ENCODE assay signal across 13 cellular contexts in genomic region chr17:66712453-66712852, GRCh38.
DNase-seq lines count a peak whose midpoint lies in the region; ATAC-seq, FAIRE-seq and TF ChIP-seq lines count a peak whose summit lies in the region.
"Had no signal": no experiment of that assay in that cellular context is flagged by ENCODE, and none has a peak within 500 bp of the region (broad histone marks: within the 10 kb centered on the region; RNA-seq: fewer than 3 reads in every experiment).

No MANE protein-coding gene starts in this region.

- H3K4me3 ChIP-seq in mucosa of stomach (ENCODE audit: low read length): no peak overlapping the region
- H3K4me3 ChIP-seq in sigmoid colon: no peak overlapping the region

- DNase-seq in GM18507 (ENCODE audit: extremely low spot score, insufficient read length, low read depth) (no peak), sigmoid colon (no peak), ecto neural progenitor cell (ENCODE audit: low spot score) (no peak)
- no peak for DNase-seq in activated naive CD8-positive, alpha-beta T cell treated with anti-CD3 and anti-CD28 coated beads, Interleukin-2, amount 10 ng/mL, durations not matched to agents 7 days and 5 days
- DNase-seq: activated CD4-positive, alpha-beta T cell treated with anti-CD3 and anti-CD28 coated beads for 48 hours; activated gamma-delta T cell; hypothalamus; stimulated activated CD4-positive, alpha-beta T cell treated with anti-CD3 and anti-CD28 coated beads, Interleukin-1b, Interleukin-23, amount 100 ng/mL, for 48 hours had no signal

- H3K9me3 Mint-ChIP-seq in activated naive CD8-positive, alpha-beta T cell treated with anti-CD3 and anti-CD28 coated beads, Interleukin-2, amount 10 ng/mL, durations not matched to agents 7 days and 5 days: no peaks in the 10 kb centered on the region

- no peaks in the 10 kb centered on the region for H3K27me3 Mint-ChIP-seq in activated naive CD8-positive, alpha-beta T cell treated with anti-CD3 and anti-CD28 coated beads, Interleukin-2, amount 10 ng/mL, durations not matched to agents 7 days and 5 days

- H3K27ac ChIP-seq in 22Rv1 (peak overlapping the region; percentile 46), sigmoid colon (peak overlapping the region in 1 of 4 donors; percentile 8)

- ATAC-seq in activated naive CD8-positive, alpha-beta T cell treated with anti-CD3 and anti-CD28 coated beads, Interleukin-2, amount 10 ng/mL, durations not matched to agents 7 days and 5 days (ENCODE audit: low read depth): no peak
- no peak for ATAC-seq in GM18517 (IDR thresholded peaks at IDR 0.05; ENCODE audit: unreplicated experiment)
- ATAC-seq in GM18505 (IDR thresholded peaks at IDR 0.05; ENCODE audit: unreplicated experiment): no peak

- H3K27ac Mint-ChIP-seq in activated naive CD8-positive, alpha-beta T cell treated with anti-CD3 and anti-CD28 coated beads, Interleukin-2, amount 10 ng/mL, durations not matched to agents 7 days and 5 days: peak overlapping the region; percentile 58
- H3K27ac Mint-ChIP-seq: B cell had no signal

- FAIRE-seq in GM18507 (lab: Jason Lieb, UNC): peak; percentile 42

- H3K4me1 Mint-ChIP-seq in activated naive CD8-positive, alpha-beta T cell treated with anti-CD3 and anti-CD28 coated beads, Interleukin-2, amount 10 ng/mL, durations not matched to agents 7 days and 5 days: peaks cover 13% of the 10 kb centered on the region
- H3K4me1 Mint-ChIP-seq: B cell had no signal

- H3K36me3 Mint-ChIP-seq in activated naive CD8-positive, alpha-beta T cell treated with anti-CD3 and anti-CD28 coated beads, Interleukin-2, amount 10 ng/mL, durations not matched to agents 7 days and 5 days: peaks cover 7% of the 10 kb centered on the region

- WGBS in sigmoid colon, 2 donors: 19 to 65% methylated on average over 3 of the region's 3 CpGs

- TF ChIP-seq EP300 in sigmoid colon (IDR thresholded peaks at IDR 0.05): no peak

- no peaks in the 10 kb centered on the region for H3K36me3 ChIP-seq in mucosa of stomach (ENCODE audit: control insufficient read depth, insufficient read depth, low read length)
- no peaks in the 10 kb centered on the region for H3K36me3 ChIP-seq in sigmoid colon

- TF ChIP-seq POLR2A in sigmoid colon (IDR thresholded peaks at IDR 0.05) (no peak), GM18505 (IDR thresholded peaks at IDR 0.05; ENCODE audit: borderline replicate concordance, extremely low read depth, insufficient read depth, insufficient read length) (no peak)

- H3K4me1 ChIP-seq in mucosa of stomach (ENCODE audit: control insufficient read depth, insufficient read depth, low read length): peaks cover 28% of the 10 kb centered on the region
- H3K4me1 ChIP-seq in sigmoid colon: peaks cover 0 to 25% (median 19%) of the 10 kb centered on the region in 4 donors

- no peaks in the 10 kb centered on the region for H3K27me3 ChIP-seq in mucosa of stomach (ENCODE audit: control insufficient read depth, insufficient read depth, low read length)
- H3K27me3 ChIP-seq in sigmoid colon: no peaks in the 10 kb centered on the region

- intact Hi-C loops in sigmoid colon (cut with DNase I): no loop called here

- H3K4me3 Mint-ChIP-seq in activated naive CD8-positive, alpha-beta T cell treated with anti-CD3 and anti-CD28 coated beads, Interleukin-2, amount 10 ng/mL, durations not matched to agents 7 days and 5 days: no peak overlapping the region
- H3K4me3 Mint-ChIP-seq: B cell had no signal

- no peak for TF ChIP-seq CTCF in 22Rv1 (IDR thresholded peaks at IDR 0.05)
- no peak for TF ChIP-seq CTCF in sigmoid colon (IDR thresholded peaks at IDR 0.05)

- POLR2A ChIA-PET in activated naive CD8-positive, alpha-beta T cell treated with anti-CD3 and anti-CD28 coated beads, Interleukin-2, amount 10 ng/mL, durations not matched to agents 7 days and 5 days (lab: Charles Lee): no interaction called here

- H3K9me3 ChIP-seq in mucosa of stomach (ENCODE audit: control insufficient read depth, low read length): no peaks in the 10 kb centered on the region
- H3K9me3 ChIP-seq in sigmoid colon: no peaks in the 10 kb centered on the region

- H3K9ac ChIP-seq in mucosa of stomach (ENCODE audit: low read length): peak overlapping the region; percentile 40
